25 cellular contexts compared by ENCODE assay signal in genomic region chr4:168689791-168690190, GRCh38.
DNase-seq lines count a peak whose midpoint lies in the region; ATAC-seq and TF ChIP-seq lines count a peak whose summit lies in the region.
"Had no signal": no experiment of that assay in that cellular context is flagged by ENCODE, and none has a peak within 500 bp of the region (broad histone marks: within the 10 kb centered on the region; RNA-seq: fewer than 3 reads in every experiment).

No MANE protein-coding gene starts in this region.

- DNase-seq in hepatocyte (ENCODE audit: low spot score) (no peak), nephron progenitor cell (no peak), transverse colon (no peak), GM03348 (ENCODE audit: low spot score) (no peak)
- DNase-seq: 8988T; ACHN; BE2C; CD8-positive, alpha-beta memory T cell; DMS 273 treated with DMSO at 0.1 percent for 48 hours; DMS79; EL; GDM1; HCEC 1CT; NCI-H1092; NCI-H1417 treated with DMSO at 0.1 percent for 48 hours; NCI-H187; NCI-H2081 treated with DMSO at 0.1 percent for 48 hours; NCI-H2171 treated with DMSO at 0.1 percent for 48 hours; NCI-H446; NCI-H524 treated with DMSO at 0.1 percent for 48 hours; NCI-H774 had no signal

- intact Hi-C loops in transverse colon (cut with DNase I; ENCODE audit: low total_unique reads) = no loop called here

- no peak overlapping the region for H3K4me2 ChIP-seq in hepatocyte

- H3K4me3 Mint-ChIP-seq in nephron progenitor cell = peak overlapping the region; percentile 13
- H3K4me3 Mint-ChIP-seq: CD14-positive monocyte; CD8-positive, alpha-beta memory T cell had no signal

- H3K9me3 Mint-ChIP-seq in nephron progenitor cell = no peaks in the 10 kb centered on the region
- H3K9me3 Mint-ChIP-seq: CD14-positive monocyte; CD8-positive, alpha-beta memory T cell had no signal

- H3K4me1 ChIP-seq in hepatocyte (ENCODE audit: insufficient read depth) (peaks cover 32% of the 10 kb centered on the region), transverse colon (peaks cover 0 to 21% (median 4%) of the 10 kb centered on the region in 4 donors)

- no peaks in the 10 kb centered on the region for H3K27me3 Mint-ChIP-seq in nephron progenitor cell (ENCODE audit: low read depth, poor library complexity)

- H2AFZ ChIP-seq in hepatocyte = no peak overlapping the region

- no peak overlapping the region for H3K4me3 ChIP-seq in hepatocyte
- no peak overlapping the region for H3K4me3 ChIP-seq in transverse colon

- ATAC-seq in HG02623 (IDR thresholded peaks at IDR 0.05; ENCODE audit: unreplicated experiment) (no peak), HG02610 (IDR thresholded peaks at IDR 0.05; ENCODE audit: unreplicated experiment) (no peak)

- no peaks in the 10 kb centered on the region for H3K9me2 ChIP-seq in hepatocyte (replicated peaks; ENCODE audit: insufficient read depth)

- no peaks in the 10 kb centered on the region for H3K79me2 ChIP-seq in hepatocyte

- 62% methylated on average over 1 of the region's 1 CpG for WGBS in hepatocyte (ENCODE audit: low lambda C conversion rate, missing lambda C conversion rate)
- 49 to 57% methylated on average over 1 of the region's 1 CpG for WGBS in transverse colon (ENCODE audit: low coverage in 1 of 2), 2 donors

- no peak for TF ChIP-seq POLR2A in transverse colon (IDR thresholded peaks at IDR 0.05)

- H3K27ac Mint-ChIP-seq in nephron progenitor cell = peak overlapping the region; percentile 96
- H3K27ac Mint-ChIP-seq: CD14-positive monocyte; CD8-positive, alpha-beta memory T cell had no signal

- H3K9me3 ChIP-seq in hepatocyte (ENCODE audit: low read depth) (no peaks in the 10 kb centered on the region), transverse colon (no peaks in the 10 kb centered on the region)
- H3K9me3 ChIP-seq: BE2C had no signal

- H3K36me3 ChIP-seq in hepatocyte (replicated peaks; ENCODE audit: insufficient read depth, low read depth) = no peaks in the 10 kb centered on the region
- peaks cover 0 to 4% (median 0%) of the 10 kb centered on the region in 4 donors for H3K36me3 ChIP-seq in transverse colon
- H3K36me3 ChIP-seq: BE2C had no signal

- in situ Hi-C loops in transverse colon (cut with MboI; ENCODE audit: low pct_ligation_motif_present in 1 of 4, low pct_unique_long_range_greater_than_20kb in 1 of 4, low sequenced_read_pairs in 3 of 4) = no loop called here

- TF ChIP-seq EP300 in transverse colon (IDR thresholded peaks at IDR 0.05; ENCODE audit: low read depth) = no peak

- H3K36me3 Mint-ChIP-seq in nephron progenitor cell (ENCODE audit: low read depth) = peaks cover 54% of the 10 kb centered on the region
- H3K36me3 Mint-ChIP-seq: CD14-positive monocyte; CD8-positive, alpha-beta memory T cell had no signal

- TF ChIP-seq CTCF in VCaP (conservative IDR thresholded peaks at IDR 0.05) = no peak
- TF ChIP-seq CTCF in hepatocyte (IDR thresholded peaks at IDR 0.05; ENCODE audit: poor library complexity) = no peak
- TF ChIP-seq CTCF in nephron progenitor cell (IDR thresholded peaks at IDR 0.05) = no peak
- TF ChIP-seq CTCF in transverse colon (IDR thresholded peaks at IDR 0.05) = no peak

- H3K4me1 Mint-ChIP-seq in nephron progenitor cell = peaks cover 57% of the 10 kb centered on the region
- H3K4me1 Mint-ChIP-seq: CD8-positive, alpha-beta memory T cell had no signal

- H3K27me3 ChIP-seq in hepatocyte (no peaks in the 10 kb centered on the region), transverse colon (no peaks in the 10 kb centered on the region)
- H3K27me3 ChIP-seq: BE2C had no signal

- no peaks in the 10 kb centered on the region for H4K20me1 ChIP-seq in hepatocyte (ENCODE audit: insufficient read depth, poor library complexity, severe bottlenecking)

- H3K27ac ChIP-seq in VCaP (peak overlapping the region; percentile 3; the same call in 1 of the 2 replicates), hepatocyte (peak overlapping the region; percentile 13), transverse colon (peak overlapping the region; percentile 60 to 80 (median 71))

Comparison
In these comparisons a context has a peak if more than half of its experiments do, and no peak if none do; other contexts are left out.
1. H3K27ac ChIP-seq: peak in every context shown above with its lines; median percentile 71 in transverse colon; 13 in hepatocyte; 3 in VCaP.